Comparison of ENCODE assay signal across 6 cellular contexts in genomic region chr16:55805104-55805503, GRCh38. TPM values are rescaled to one million over a fixed set of nuclear protein-coding genes. Genes with fewer than 3 reads are reported as not detected.
"Had no signal": no experiment of that assay in that cellular context is flagged by ENCODE, and none has a peak within 500 bp of the region (broad histone marks: within the 10 kb centered on the region; RNA-seq: fewer than 3 reads in every experiment).

No MANE protein-coding gene starts in this region.

RNA-seq across cellular contexts. Expression of gene CES1, which starts 27.8 kb away (rescaled TPM):
- total RNA-seq: activated CD4-positive, alpha-beta T cell treated with anti-CD3 and anti-CD28 coated beads for 36 hours; activated CD8-positive, alpha-beta T cell treated with anti-CD3 and anti-CD28 coated beads, Interleukin-2, amount 10 ng/mL, durations not matched to agents 7 days and 5 days; activated naive CD8-positive, alpha-beta T cell treated with anti-CD3 and anti-CD28 coated beads, Interleukin-2, amount 10 ng/mL, durations not matched to agents 7 days and 5 days; activated T-helper 2 cell treated with anti-CD3 and anti-CD28 coated beads, Interferon-gamma antibody, Interleukin-2, Interleukin-4, amounts not matched to agents 10 μg/mL and 5 μg/mL and 100 μg/mL, durations not matched to agents 14 hours and 24 hours and 36 hours; cardiac muscle cell; T-helper 1 cell treated with Interleukin-12 subunit alpha and Interleukin-12 subunit beta and Interleukin-4 antibody, amounts not matched to agents 30 ng/mL and 1 ng/mL, for 36 hours had no signal
- polyA plus RNA-seq: cardiac muscle cell had no signal
